In the genomic region with DNA sequence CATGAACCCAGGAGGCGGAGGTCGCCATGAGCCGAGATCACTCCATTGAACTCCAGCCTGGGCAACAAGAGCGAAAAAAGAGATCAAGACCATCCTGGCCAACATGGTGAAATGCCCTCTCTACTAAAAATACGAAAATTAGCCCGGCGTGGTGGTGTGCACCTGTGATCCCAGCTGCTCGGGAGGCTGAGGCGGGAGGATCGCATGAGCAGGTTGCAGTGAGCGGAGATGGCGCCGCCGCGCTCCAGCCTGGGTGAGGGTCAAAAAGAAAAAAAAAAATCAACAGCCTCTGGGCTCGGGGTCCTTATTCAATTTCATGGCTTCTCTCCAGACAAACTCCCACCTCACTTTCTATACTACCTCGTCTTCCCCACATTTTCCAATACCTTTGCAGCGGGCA, we compare ENCODE assay signal across 29 cellular contexts. TPM values are rescaled to one million over a fixed set of nuclear protein-coding genes. Genes with fewer than 3 reads are reported as not detected.
A peak's percentile ranks its signal among the peaks of the same experiment; 100 is the strongest.
DNase-seq lines count a peak whose midpoint lies in the region; ATAC-seq, FAIRE-seq and TF ChIP-seq lines count a peak whose summit lies in the region.
"Had no signal": no experiment of that assay in that cellular context is flagged by ENCODE, and none has a peak within 500 bp of the region (broad histone marks: within the 10 kb centered on the region; RNA-seq: fewer than 3 reads in every experiment).

No MANE protein-coding gene starts in this region.

- TF ChIP-seq RAD21 in HepG2 (CRISPR knock-in tag; IDR thresholded peaks at IDR 0.05) = no peak

- no peak overlapping the region for H2AFZ ChIP-seq in HepG2 (ENCODE audit: low read length)

- H3K79me2 ChIP-seq in HepG2 (ENCODE audit: insufficient read depth, low read length) = no peaks in the 10 kb centered on the region

- CTCF ChIA-PET in Calu3 (lab: Charles Lee) = no interaction called here
- CTCF ChIA-PET in HepG2 (lab: Yijun Ruan, JAX; ENCODE audit: low intra/inter-chr PET ratio, low total read pairs) = no interaction called here

- H3K4me1 Mint-ChIP-seq in CD4-positive, CD25-positive, alpha-beta regulatory T cell = peaks cover 0 to 14% (median 5%) of the 10 kb centered on the region in 4 donors
- H3K4me1 Mint-ChIP-seq in Calu3 (ENCODE audit: low read depth, unreplicated experiment) (peaks cover 3% of the 10 kb centered on the region), endothelial cell (ENCODE audit: unreplicated experiment) (peaks cover 10% of the 10 kb centered on the region)

- H3K36me3 Mint-ChIP-seq in CD4-positive, CD25-positive, alpha-beta regulatory T cell = peaks cover 21% of the 10 kb centered on the region
- peaks cover 13% of the 10 kb centered on the region for H3K36me3 Mint-ChIP-seq in Calu3 (ENCODE audit: insufficient read depth, unreplicated experiment)
- peaks cover 23% of the 10 kb centered on the region for H3K36me3 Mint-ChIP-seq in endothelial cell (ENCODE audit: low read depth, unreplicated experiment)

- H3K27ac Mint-ChIP-seq in CD4-positive, CD25-positive, alpha-beta regulatory T cell = peak overlapping the region in 2 of 3 donors; percentile 60 to 62
- H3K27ac Mint-ChIP-seq in Calu3 (ENCODE audit: unreplicated experiment) = peak overlapping the region; percentile 21
- H3K27ac Mint-ChIP-seq in endothelial cell (ENCODE audit: unreplicated experiment) = no peak overlapping the region
- H3K27ac Mint-ChIP-seq: CD4-positive, alpha-beta T cell; CD8-positive, alpha-beta T cell had no signal

- FAIRE-seq in HepG2 (lab: Jason Lieb, UNC) = no peak
- FAIRE-seq: A204.1, GM12878, GM12892, GM18507 had no signal

- POLR2A ChIA-PET in HepG2 (lab: Yijun Ruan, JAX) = interaction anchor here (1.0 to 1.1 kb wide), 3 partner anchors 8 to 38 kb away, joined by 3 to 6 read pairs (median 5); a partner anchor contains a TSS

- no TSS peak for BruUV-seq in Calu3 (replicated peaks; lab: Mats Ljungman, UMichigan)
- BruUV-seq in HepG2 (replicated peaks; lab: Mats Ljungman, UMichigan) = no TSS peak

- intact Hi-C loops in Calu3 (cut with micrococcal nuclease; ENCODE audit: unreplicated experiment) (no loop called here), HepG2 (cut with micrococcal nuclease; ENCODE audit: unreplicated experiment) (no loop called here)

- H3K27me3 Mint-ChIP-seq in CD4-positive, CD25-positive, alpha-beta regulatory T cell = no peaks in the 10 kb centered on the region
- H3K27me3 Mint-ChIP-seq in Calu3 (ENCODE audit: unreplicated experiment) (no peaks in the 10 kb centered on the region), endothelial cell (ENCODE audit: unreplicated experiment) (peaks cover 6% of the 10 kb centered on the region)
- H3K27me3 Mint-ChIP-seq: CD4-positive, alpha-beta T cell had no signal

- H4K20me1 ChIP-seq in HepG2 (ENCODE audit: insufficient read depth, low read length) = no peaks in the 10 kb centered on the region

- no peak overlapping the region for H3K4me3 Mint-ChIP-seq in CD4-positive, CD25-positive, alpha-beta regulatory T cell
- H3K4me3 Mint-ChIP-seq in Calu3 (ENCODE audit: low read depth, unreplicated experiment) (no peak overlapping the region), endothelial cell (ENCODE audit: unreplicated experiment) (peak overlapping the region; percentile 65)
- H3K4me3 Mint-ChIP-seq: CD14-positive monocyte; CD4-positive, alpha-beta T cell; CD8-positive, alpha-beta T cell had no signal

- no peaks in the 10 kb centered on the region for H3K27me3 ChIP-seq in CD4-positive, CD25-positive, alpha-beta regulatory T cell (ENCODE audit: control insufficient read depth, insufficient read depth, low read length)
- H3K27me3 ChIP-seq in HepG2 (ENCODE audit: control insufficient read depth in 1 of 2, insufficient read depth in 2 of 2, low read length in 2 of 2) = no peaks in the 10 kb centered on the region
- H3K27me3 ChIP-seq: BE2C, BLaER1 had no signal

- no peaks in the 10 kb centered on the region for H3K36me3 ChIP-seq in CD4-positive, CD25-positive, alpha-beta regulatory T cell (ENCODE audit: control insufficient read depth, insufficient read depth, low read length)
- no peaks in the 10 kb centered on the region for H3K36me3 ChIP-seq in HepG2 (replicated peaks in 1 of 2; ENCODE audit: control insufficient read depth in 1 of 2, insufficient read depth in 2 of 2, low read length in 2 of 2)
- H3K36me3 ChIP-seq: BE2C had no signal

- no peaks in the 10 kb centered on the region for H3K9me3 Mint-ChIP-seq in CD4-positive, CD25-positive, alpha-beta regulatory T cell
- no peaks in the 10 kb centered on the region for H3K9me3 Mint-ChIP-seq in Calu3 (ENCODE audit: low read depth, unreplicated experiment)
- no peaks in the 10 kb centered on the region for H3K9me3 Mint-ChIP-seq in endothelial cell (ENCODE audit: unreplicated experiment)
- H3K9me3 Mint-ChIP-seq: CD14-positive monocyte; CD4-positive, alpha-beta T cell; CD8-positive, alpha-beta T cell had no signal

- WGBS in HepG2 (ENCODE audit: low lambda C conversion rate) = 96% methylated on average over 18 of the region's 18 CpGs

- no peak for ATAC-seq in CD4-positive, CD25-positive, alpha-beta regulatory T cell (ENCODE audit: low read depth in 2 of 2)
- ATAC-seq in HepG2 = no peak
- ATAC-seq in GM21786 (IDR thresholded peaks at IDR 0.05; ENCODE audit: unreplicated experiment) = no peak
- ATAC-seq: CD8-positive, alpha-beta T cell; GM12878 had no signal

- no peaks in the 10 kb centered on the region for H3K9me3 ChIP-seq in CD4-positive, CD25-positive, alpha-beta regulatory T cell (ENCODE audit: control insufficient read depth in 2 of 2, low read length in 2 of 2)
- no peaks in the 10 kb centered on the region for H3K9me3 ChIP-seq in HepG2 (ENCODE audit: low read length)
- H3K9me3 ChIP-seq: BE2C, BLaER1, Caco-2 had no signal

- TF ChIP-seq POLR2A in HepG2 (IDR thresholded peaks at IDR 0.05; ENCODE audit: insufficient read depth in 1 of 2, low read depth in 2 of 2, low read length in 2 of 2) = no peak

- no peak for TF ChIP-seq CTCF in Calu3 (IDR thresholded peaks at IDR 0.05; ENCODE audit: unreplicated experiment)
- no peak for TF ChIP-seq CTCF in endothelial cell (IDR thresholded peaks at IDR 0.05; ENCODE audit: unreplicated experiment)
- no peak for TF ChIP-seq CTCF in HepG2 (CRISPR knock-in tag; IDR thresholded peaks at IDR 0.05)

- H3K9ac ChIP-seq in HepG2 (ENCODE audit: insufficient read depth, low read depth, low read length) = no peak overlapping the region
- H3K9ac ChIP-seq: BLaER1 had no signal

- H3K27ac ChIP-seq in CD4-positive, CD25-positive, alpha-beta regulatory T cell (ENCODE audit: insufficient read depth, low read length, poor library complexity, severe bottlenecking) = no peak overlapping the region
- no peak overlapping the region for H3K27ac ChIP-seq in HepG2 (ENCODE audit: extremely low read length, insufficient read depth, low read length)
- H3K27ac ChIP-seq: BLaER1 had no signal

- in situ Hi-C loops in HepG2 (cut with HindIII; ENCODE audit: extremely low pct_ligation_motif_present, low pct_unique_long_range_greater_than_20kb) = no loop called here

- TF ChIP-seq EP300 in HepG2 (IDR thresholded peaks at IDR 0.05; ENCODE audit: low read depth in 2 of 2, low read length in 2 of 2) (no peak), HepG2 (CRISPR knock-in tag; IDR thresholded peaks at IDR 0.05; ENCODE audit: borderline replicate concordance) (no peak)

- H3K4me3 ChIP-seq in CD4-positive, CD25-positive, alpha-beta regulatory T cell (ENCODE audit: low read depth, low read length) = no peak overlapping the region
- H3K4me3 ChIP-seq in HepG2 (replicated peaks in 1 of 3; ENCODE audit: insufficient read depth in 1 of 3, low read depth in 2 of 3, low read length in 3 of 3) = no peak overlapping the region
- H3K4me3 ChIP-seq: BLaER1, GM12878 had no signal

- no peak for DNase-seq in CD4-positive, CD25-positive, alpha-beta regulatory T cell
- DNase-seq in Calu3 = no peak
- no peak for DNase-seq in endothelial cell (ENCODE audit: low spot score)
- no peak for DNase-seq in HepG2 (ENCODE audit: low spot score)
- no peak for DNase-seq in activated T-cell treated with anti-CD3 and anti-CD28 coated beads, Interleukin-2, amount 50 U/mL, for 48 hours
- DNase-seq: 8988T; ACHN; BE2C; C1 segment of cervical spinal cord; Caco-2; CD4-positive, alpha-beta T cell; CD8-positive, alpha-beta T cell; DMS 273 treated with DMSO at 0.1 percent for 48 hours; DMS153; DMS53; DMS79; DND-41; EL; GDM1 had no signal

- no peak overlapping the region for H3K4me2 ChIP-seq in HepG2 (ENCODE audit: low read depth, low read length)
- H3K4me2 ChIP-seq: BLaER1 had no signal

- H3K4me1 ChIP-seq in CD4-positive, CD25-positive, alpha-beta regulatory T cell (ENCODE audit: control insufficient read depth, insufficient read depth, low read length, poor library complexity, severe bottlenecking) = peaks cover 3% of the 10 kb centered on the region
- peaks cover 2% of the 10 kb centered on the region for H3K4me1 ChIP-seq in HepG2 (ENCODE audit: insufficient read depth, low read length)
- H3K4me1 ChIP-seq: BE2C, Caco-2 had no signal

RNA-seq across cellular contexts. Expression of a gene that starts 3.2 kb away (rescaled TPM):
- total RNA-seq in CD4-positive, CD25-positive, alpha-beta regulatory T cell = 1.9 TPM
- under 1 TPM in 2 of 4 donors, not detected in 2; 0.07 to 0.22 TPM for polyA plus RNA-seq in CD4-positive, CD25-positive, alpha-beta regulatory T cell
- total RNA-seq in Calu3 (2022) (not detected in 2 replicates), endothelial cell (ENCODE audit: unreplicated experiment) (1.3 TPM), HepG2 (2016; rRNA removed; fragmentation: Illumina TruSeq; extraction: Trizol) (not detected in 2 replicates)
- not detected in 2 replicates for total RNA-seq in HepG2 (2016; cell fraction: cytosol; rRNA removed; fragmentation: Illumina TruSeq; extraction: Trizol; ENCODE audit: low read depth)
- total RNA-seq in HepG2 (2016; cell fraction: insoluble cytoplasmic fraction; rRNA removed; fragmentation: Illumina TruSeq; extraction: Trizol) = not detected in 2 replicates
- not detected in 2 replicates for total RNA-seq in HepG2 (2016; cell fraction: membrane; rRNA removed; fragmentation: Illumina TruSeq; extraction: Trizol)
- not detected in 2 replicates for total RNA-seq in HepG2 (2016; cell fraction: nucleus; rRNA removed; fragmentation: Illumina TruSeq; extraction: Trizol)
- not detected in 2 replicates for polyA plus RNA-seq in HepG2 (2011; rRNA removed)
- polyA plus RNA-seq in HepG2 (2011; cell fraction: cytosol; rRNA removed) = not detected in 2 replicates
- polyA plus RNA-seq in HepG2 (2011; cell fraction: nucleus; rRNA removed) = not detected in 2 replicates
- polyA plus RNA-seq in HepG2 (2012) = 0.35 and 0.58 TPM in 2 replicates
- polyA plus RNA-seq in HepG2 (2016; cell fraction: cytosol; fragmentation: Illumina TruSeq; extraction: Trizol; ENCODE audit: low read depth) = not detected in 2 replicates
- polyA plus RNA-seq in HepG2 (2016; cell fraction: insoluble cytoplasmic fraction; fragmentation: Illumina TruSeq; extraction: Trizol; ENCODE audit: low read depth) = not detected in 2 replicates
- polyA plus RNA-seq in HepG2 (2016; cell fraction: membrane; fragmentation: Illumina TruSeq; extraction: Trizol; ENCODE audit: low read depth) = not detected in 2 replicates
- not detected in 2 replicates for polyA plus RNA-seq in HepG2 (2016; cell fraction: nucleus; fragmentation: Illumina TruSeq; extraction: Trizol; ENCODE audit: insufficient read depth, low read depth)
- not detected in 2 replicates for polyA minus RNA-seq in HepG2 (2011; rRNA and poly(A)+ RNA removed; ENCODE audit: low replicate concordance)
- not detected in 2 replicates for polyA minus RNA-seq in HepG2 (2011; cell fraction: cytosol; rRNA and poly(A)+ RNA removed)
- not detected in 2 replicates for polyA minus RNA-seq in HepG2 (2011; cell fraction: nucleus; rRNA and poly(A)+ RNA removed)
- total RNA-seq: A673; Caco-2; CD4-positive, alpha-beta T cell; CD8-positive, alpha-beta T cell; G401 had no signal
- polyA plus RNA-seq: AG04450 had no signal

RNA-seq across cellular contexts. Expression of a gene that starts 11.0 kb away (rescaled TPM):
- 22.6 TPM for total RNA-seq in CD4-positive, CD25-positive, alpha-beta regulatory T cell
- 10 to 100 TPM; 69.3 to 78.4 (median 74.4) TPM for polyA plus RNA-seq in CD4-positive, CD25-positive, alpha-beta regulatory T cell
- total RNA-seq in Calu3 (2022) (37.7 and 38.4 TPM in 2 replicates), endothelial cell (ENCODE audit: unreplicated experiment) (47.5 TPM), HepG2 (2016; rRNA removed; fragmentation: Illumina TruSeq; extraction: Trizol) (47.2 and 47.9 TPM in 2 replicates)
- 22.1 and 25.5 TPM in 2 replicates for total RNA-seq in HepG2 (2016; cell fraction: cytosol; rRNA removed; fragmentation: Illumina TruSeq; extraction: Trizol; ENCODE audit: low read depth)
- total RNA-seq in HepG2 (2016; cell fraction: insoluble cytoplasmic fraction; rRNA removed; fragmentation: Illumina TruSeq; extraction: Trizol) = 40.6 and 48.7 TPM in 2 replicates
- total RNA-seq in HepG2 (2016; cell fraction: membrane; rRNA removed; fragmentation: Illumina TruSeq; extraction: Trizol) = 28.0 and 32.2 TPM in 2 replicates
- 21.3 and 23.1 TPM in 2 replicates for total RNA-seq in HepG2 (2016; cell fraction: nucleus; rRNA removed; fragmentation: Illumina TruSeq; extraction: Trizol)
- 35.0 and 35.4 TPM in 2 replicates for polyA plus RNA-seq in HepG2 (2011; rRNA removed)
- polyA plus RNA-seq in HepG2 (2011; cell fraction: cytosol; rRNA removed) = 31.3 and 45.3 TPM in 2 replicates
- 41.0 and 42.8 TPM in 2 replicates for polyA plus RNA-seq in HepG2 (2011; cell fraction: nucleus; rRNA removed)
- 19.7 and 27.6 TPM in 2 replicates for polyA plus RNA-seq in HepG2 (2012)
- polyA plus RNA-seq in HepG2 (2016; cell fraction: cytosol; fragmentation: Illumina TruSeq; extraction: Trizol; ENCODE audit: low read depth) = 21.7 and 29.8 TPM in 2 replicates
- 44.9 and 50.2 TPM in 2 replicates for polyA plus RNA-seq in HepG2 (2016; cell fraction: insoluble cytoplasmic fraction; fragmentation: Illumina TruSeq; extraction: Trizol; ENCODE audit: low read depth)
- 22.8 and 26.7 TPM in 2 replicates for polyA plus RNA-seq in HepG2 (2016; cell fraction: membrane; fragmentation: Illumina TruSeq; extraction: Trizol; ENCODE audit: low read depth)
- 36.1 and 36.6 TPM in 2 replicates for polyA plus RNA-seq in HepG2 (2016; cell fraction: nucleus; fragmentation: Illumina TruSeq; extraction: Trizol; ENCODE audit: insufficient read depth, low read depth)
- 77.5 and 91.1 TPM in 2 replicates for polyA minus RNA-seq in HepG2 (2011; rRNA and poly(A)+ RNA removed; ENCODE audit: low replicate concordance)
- 17.0 and 18.5 TPM in 2 replicates for polyA minus RNA-seq in HepG2 (2011; cell fraction: cytosol; rRNA and poly(A)+ RNA removed)
- 20.0 and 27.3 TPM in 2 replicates for polyA minus RNA-seq in HepG2 (2011; cell fraction: nucleus; rRNA and poly(A)+ RNA removed)

RNA-seq across cellular contexts. Expression of a gene that starts 11.2 kb away (rescaled TPM):
- 105 TPM for total RNA-seq in CD4-positive, CD25-positive, alpha-beta regulatory T cell
- 10 to 100 TPM; 31.5 to 58.2 (median 45.9) TPM for polyA plus RNA-seq in CD4-positive, CD25-positive, alpha-beta regulatory T cell
- total RNA-seq in Calu3 (2022) (65.2 and 77.0 TPM in 2 replicates), endothelial cell (ENCODE audit: unreplicated experiment) (92.3 TPM), HepG2 (2016; rRNA removed; fragmentation: Illumina TruSeq; extraction: Trizol) (35.7 and 44.1 TPM in 2 replicates)
- 16.6 and 21.0 TPM in 2 replicates for total RNA-seq in HepG2 (2016; cell fraction: cytosol; rRNA removed; fragmentation: Illumina TruSeq; extraction: Trizol; ENCODE audit: low read depth)
- total RNA-seq in HepG2 (2016; cell fraction: insoluble cytoplasmic fraction; rRNA removed; fragmentation: Illumina TruSeq; extraction: Trizol) = 35.1 and 40.1 TPM in 2 replicates
- total RNA-seq in HepG2 (2016; cell fraction: membrane; rRNA removed; fragmentation: Illumina TruSeq; extraction: Trizol) = 55.7 and 57.0 TPM in 2 replicates
- total RNA-seq in HepG2 (2016; cell fraction: nucleus; rRNA removed; fragmentation: Illumina TruSeq; extraction: Trizol) = 35.7 and 36.1 TPM in 2 replicates
- 45.4 and 49.9 TPM in 2 replicates for polyA plus RNA-seq in HepG2 (2011; rRNA removed)
- 56.8 and 59.9 TPM in 2 replicates for polyA plus RNA-seq in HepG2 (2011; cell fraction: cytosol; rRNA removed)
- polyA plus RNA-seq in HepG2 (2011; cell fraction: nucleus; rRNA removed) = 75.7 and 85.0 TPM in 2 replicates
- 54.2 and 62.3 TPM in 2 replicates for polyA plus RNA-seq in HepG2 (2012)
- polyA plus RNA-seq in HepG2 (2016; cell fraction: cytosol; fragmentation: Illumina TruSeq; extraction: Trizol; ENCODE audit: low read depth) = 28.1 and 30.9 TPM in 2 replicates
- 58.7 and 75.7 TPM in 2 replicates for polyA plus RNA-seq in HepG2 (2016; cell fraction: insoluble cytoplasmic fraction; fragmentation: Illumina TruSeq; extraction: Trizol; ENCODE audit: low read depth)
- 80.2 and 86.8 TPM in 2 replicates for polyA plus RNA-seq in HepG2 (2016; cell fraction: membrane; fragmentation: Illumina TruSeq; extraction: Trizol; ENCODE audit: low read depth)
- 94.6 and 94.8 TPM in 2 replicates for polyA plus RNA-seq in HepG2 (2016; cell fraction: nucleus; fragmentation: Illumina TruSeq; extraction: Trizol; ENCODE audit: insufficient read depth, low read depth)
- polyA minus RNA-seq in HepG2 (2011; rRNA and poly(A)+ RNA removed; ENCODE audit: low replicate concordance) = 83.4 and 279 TPM in 2 replicates
- polyA minus RNA-seq in HepG2 (2011; cell fraction: cytosol; rRNA and poly(A)+ RNA removed) = 40.3 and 46.3 TPM in 2 replicates
- polyA minus RNA-seq in HepG2 (2011; cell fraction: nucleus; rRNA and poly(A)+ RNA removed) = 27.2 and 33.9 TPM in 2 replicates

RNA-seq across cellular contexts. Expression of a gene that starts 19.4 kb away (rescaled TPM):
- 865 TPM for total RNA-seq in CD4-positive, CD25-positive, alpha-beta regulatory T cell
- 1,000 to 10,000 TPM; 2,018 to 2,804 (median 2,386) TPM for polyA plus RNA-seq in CD4-positive, CD25-positive, alpha-beta regulatory T cell
- total RNA-seq in Calu3 (2022) (580 and 605 TPM in 2 replicates), endothelial cell (ENCODE audit: unreplicated experiment) (874 TPM), HepG2 (2016; rRNA removed; fragmentation: Illumina TruSeq; extraction: Trizol) (494 and 520 TPM in 2 replicates)
- total RNA-seq in HepG2 (2016; cell fraction: cytosol; rRNA removed; fragmentation: Illumina TruSeq; extraction: Trizol; ENCODE audit: low read depth) = 274 and 364 TPM in 2 replicates
- 482 and 502 TPM in 2 replicates for total RNA-seq in HepG2 (2016; cell fraction: insoluble cytoplasmic fraction; rRNA removed; fragmentation: Illumina TruSeq; extraction: Trizol)
- total RNA-seq in HepG2 (2016; cell fraction: membrane; rRNA removed; fragmentation: Illumina TruSeq; extraction: Trizol) = 274 and 390 TPM in 2 replicates
- 166 and 182 TPM in 2 replicates for total RNA-seq in HepG2 (2016; cell fraction: nucleus; rRNA removed; fragmentation: Illumina TruSeq; extraction: Trizol)
- polyA plus RNA-seq in HepG2 (2011; rRNA removed) = 589 and 613 TPM in 2 replicates
- 590 and 702 TPM in 2 replicates for polyA plus RNA-seq in HepG2 (2011; cell fraction: cytosol; rRNA removed)
- polyA plus RNA-seq in HepG2 (2011; cell fraction: nucleus; rRNA removed) = 303 and 324 TPM in 2 replicates
- polyA plus RNA-seq in HepG2 (2012) = 507 and 533 TPM in 2 replicates
- 515 and 664 TPM in 2 replicates for polyA plus RNA-seq in HepG2 (2016; cell fraction: cytosol; fragmentation: Illumina TruSeq; extraction: Trizol; ENCODE audit: low read depth)
- polyA plus RNA-seq in HepG2 (2016; cell fraction: insoluble cytoplasmic fraction; fragmentation: Illumina TruSeq; extraction: Trizol; ENCODE audit: low read depth) = 954 and 1,000 TPM in 2 replicates
- polyA plus RNA-seq in HepG2 (2016; cell fraction: membrane; fragmentation: Illumina TruSeq; extraction: Trizol; ENCODE audit: low read depth) = 494 and 571 TPM in 2 replicates
- 485 and 521 TPM in 2 replicates for polyA plus RNA-seq in HepG2 (2016; cell fraction: nucleus; fragmentation: Illumina TruSeq; extraction: Trizol; ENCODE audit: insufficient read depth, low read depth)
- polyA minus RNA-seq in HepG2 (2011; rRNA and poly(A)+ RNA removed; ENCODE audit: low replicate concordance) = 456 and 623 TPM in 2 replicates
- 408 and 605 TPM in 2 replicates for polyA minus RNA-seq in HepG2 (2011; cell fraction: cytosol; rRNA and poly(A)+ RNA removed)
- 126 and 127 TPM in 2 replicates for polyA minus RNA-seq in HepG2 (2011; cell fraction: nucleus; rRNA and poly(A)+ RNA removed)

RNA-seq across cellular contexts. Expression of a gene that starts 22.0 kb away (rescaled TPM):
- total RNA-seq in CD4-positive, CD25-positive, alpha-beta regulatory T cell = 11.7 TPM
- 1 to 10 TPM in 1 of 4 donors, under 1 TPM in 3; 0.29 to 1.6 (median 0.41) TPM for polyA plus RNA-seq in CD4-positive, CD25-positive, alpha-beta regulatory T cell
- total RNA-seq in Calu3 (2022) (12.3 and 12.9 TPM in 2 replicates), endothelial cell (ENCODE audit: unreplicated experiment) (7.3 TPM), HepG2 (2016; rRNA removed; fragmentation: Illumina TruSeq; extraction: Trizol) (59.8 and 68.2 TPM in 2 replicates)
- 28.3 and 29.6 TPM in 2 replicates for total RNA-seq in HepG2 (2016; cell fraction: cytosol; rRNA removed; fragmentation: Illumina TruSeq; extraction: Trizol; ENCODE audit: low read depth)
- total RNA-seq in HepG2 (2016; cell fraction: insoluble cytoplasmic fraction; rRNA removed; fragmentation: Illumina TruSeq; extraction: Trizol) = 63.3 and 64.1 TPM in 2 replicates
- total RNA-seq in HepG2 (2016; cell fraction: membrane; rRNA removed; fragmentation: Illumina TruSeq; extraction: Trizol) = 24.9 and 26.4 TPM in 2 replicates
- 60.8 and 62.5 TPM in 2 replicates for total RNA-seq in HepG2 (2016; cell fraction: nucleus; rRNA removed; fragmentation: Illumina TruSeq; extraction: Trizol)
- polyA plus RNA-seq in HepG2 (2011; rRNA removed) = 51.9 and 69.8 TPM in 2 replicates
- 25.2 and 41.5 TPM in 2 replicates for polyA plus RNA-seq in HepG2 (2011; cell fraction: cytosol; rRNA removed)
- 315 and 418 TPM in 2 replicates for polyA plus RNA-seq in HepG2 (2011; cell fraction: nucleus; rRNA removed)
- polyA plus RNA-seq in HepG2 (2012) = 30.6 and 32.9 TPM in 2 replicates
- polyA plus RNA-seq in HepG2 (2016; cell fraction: cytosol; fragmentation: Illumina TruSeq; extraction: Trizol; ENCODE audit: low read depth) = 29.4 and 30.6 TPM in 2 replicates
- 80.8 and 89.8 TPM in 2 replicates for polyA plus RNA-seq in HepG2 (2016; cell fraction: insoluble cytoplasmic fraction; fragmentation: Illumina TruSeq; extraction: Trizol; ENCODE audit: low read depth)
- 21.3 and 21.5 TPM in 2 replicates for polyA plus RNA-seq in HepG2 (2016; cell fraction: membrane; fragmentation: Illumina TruSeq; extraction: Trizol; ENCODE audit: low read depth)
- 236 and 244 TPM in 2 replicates for polyA plus RNA-seq in HepG2 (2016; cell fraction: nucleus; fragmentation: Illumina TruSeq; extraction: Trizol; ENCODE audit: insufficient read depth, low read depth)
- polyA minus RNA-seq in HepG2 (2011; rRNA and poly(A)+ RNA removed; ENCODE audit: low replicate concordance) = 27.3 and 88.8 TPM in 2 replicates
- 6.0 and 7.5 TPM in 2 replicates for polyA minus RNA-seq in HepG2 (2011; cell fraction: cytosol; rRNA and poly(A)+ RNA removed)
- 27.0 and 31.7 TPM in 2 replicates for polyA minus RNA-seq in HepG2 (2011; cell fraction: nucleus; rRNA and poly(A)+ RNA removed)
